Comparison of ENCODE assay signal across 12 cellular contexts in the genomic region with DNA sequence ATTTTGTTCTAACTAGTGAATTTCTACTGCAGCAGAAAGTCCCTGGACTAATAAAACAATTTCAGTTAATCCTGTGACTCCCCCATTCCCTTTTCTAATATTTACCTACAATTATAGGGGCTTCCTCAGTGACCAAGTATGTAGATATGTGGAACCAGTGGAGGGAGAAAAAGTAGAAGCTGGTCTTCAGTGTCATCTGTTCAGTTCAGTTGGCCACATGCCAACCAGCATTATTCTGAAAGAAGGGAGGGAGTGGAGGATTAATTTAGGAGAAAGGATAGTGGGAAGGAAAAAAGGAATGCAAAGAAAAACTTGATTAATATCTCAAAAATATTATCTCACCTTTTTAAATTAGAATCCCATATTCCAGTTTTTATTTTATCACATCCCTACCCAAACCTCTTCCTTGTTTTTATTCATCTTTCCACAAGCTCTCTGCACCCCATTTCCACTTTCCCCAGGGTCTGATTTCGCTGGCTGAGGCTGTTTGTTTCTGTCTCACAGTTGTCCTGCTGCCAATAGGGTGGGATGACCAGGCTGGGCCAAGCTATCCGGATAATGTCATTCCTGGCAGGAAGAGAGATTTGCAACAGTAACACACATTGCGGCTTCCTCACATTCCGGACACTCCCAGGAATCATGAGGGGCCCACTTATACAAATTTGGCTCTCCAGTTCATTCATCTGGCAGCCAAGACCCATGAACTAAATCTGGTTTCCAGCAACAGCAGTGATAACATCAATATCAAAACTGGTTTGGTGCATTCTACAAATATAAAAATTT. TPM values are rescaled to one million over a fixed set of nuclear protein-coding genes. Genes with fewer than 3 reads are reported as not detected.
DNase-seq lines count a peak whose midpoint lies in the region; ATAC-seq and TF ChIP-seq lines count a peak whose summit lies in the region.
"Had no signal": no experiment of that assay in that cellular context is flagged by ENCODE, and none has a peak within 500 bp of the region (broad histone marks: within the 10 kb centered on the region; RNA-seq: fewer than 3 reads in every experiment).

No MANE protein-coding gene starts in this region.

- intact Hi-C loops in cardiac septum (cut with DNase I) = loop anchor here (1.0 kb wide), 1 partner anchor 24 kb away; a partner anchor contains a TSS

- no peaks in the 10 kb centered on the region for H3K36me3 ChIP-seq in HEK293 (ENCODE audit: control insufficient read depth in 2 of 2, insufficient read depth in 1 of 2, low read length in 2 of 2)

- CTCF ChIA-PET in HEK293 (lab: Yijun Ruan, JAX) = no interaction called here

- POLR2A ChIA-PET in HEK293 (lab: Yijun Ruan, JAX) = no interaction called here

- no peak overlapping the region for H3K27ac ChIP-seq in HEK293 (ENCODE audit: extremely low read depth, low read depth, low read length)
- H3K27ac ChIP-seq: parathyroid adenoma had no signal

- H3K4me3 Mint-ChIP-seq in stimulated activated naive B cell treated with anti-CD40 and anti-IgM and Interleukin-4, amounts not matched to agents 10 μg/mL and 1 μg/mL and 100 μg/mL, for 72 hours = no peak overlapping the region
- H3K4me3 Mint-ChIP-seq: activated T-helper 17 cell treated with anti-CD3 and anti-CD28 coated beads, Interleukin-2, amount 50 U/mL, for 72 hours had no signal

- peaks cover 0 to 7% of the 10 kb centered on the region in 2 donors for H3K27me3 Mint-ChIP-seq in stimulated activated naive B cell treated with anti-CD40 and anti-IgM and Interleukin-4, amounts not matched to agents 10 μg/mL and 1 μg/mL and 100 μg/mL, for 72 hours
- H3K27me3 Mint-ChIP-seq: activated T-helper 17 cell treated with anti-CD3 and anti-CD28 coated beads, Interleukin-2, amount 50 U/mL, for 72 hours had no signal

- no peak for TF ChIP-seq CTCF in HEK293 (tag by site-specific recombination; IDR thresholded peaks at IDR 0.05)

- peak; percentile 1 for DNase-seq in SW480 (ENCODE audit: low spot score)
- DNase-seq in cardiac septum (ENCODE audit: low spot score) = peak; percentile 77
- DNase-seq in stromal cell of bone marrow (ENCODE audit: low read depth) = peak; percentile 93
- DNase-seq in COR-L47 (lab: John Stamatoyannopoulos, UW) = no peak
- DNase-seq in stimulated activated naive CD4-positive, alpha-beta T cell (lab: John Stamatoyannopoulos, UW) = no peak
- no peak for DNase-seq in stimulated activated naive B cell treated with anti-CD40 and anti-IgM and Interleukin-4, amounts not matched to agents 10 μg/mL and 1 μg/mL and 100 μg/mL, for 72 hours
- DNase-seq in HuH-7.5 (ENCODE audit: low spot score) = no peak
- DNase-seq: cortex of kidney, NCI-H774 had no signal

- no peak overlapping the region for H3K27ac Mint-ChIP-seq in stimulated activated naive B cell treated with anti-CD40 and anti-IgM and Interleukin-4, amounts not matched to agents 10 μg/mL and 1 μg/mL and 100 μg/mL, for 72 hours
- H3K27ac Mint-ChIP-seq: activated T-helper 17 cell treated with anti-CD3 and anti-CD28 coated beads, Interleukin-2, amount 50 U/mL, for 72 hours had no signal

- no peaks in the 10 kb centered on the region for H3K4me1 ChIP-seq in HEK293 (ENCODE audit: control insufficient read depth, insufficient read depth, low read length)
- H3K4me1 ChIP-seq: parathyroid adenoma had no signal

- H3K4me1 Mint-ChIP-seq in stimulated activated naive B cell treated with anti-CD40 and anti-IgM and Interleukin-4, amounts not matched to agents 10 μg/mL and 1 μg/mL and 100 μg/mL, for 72 hours = peaks cover 0 to 10% of the 10 kb centered on the region in 2 donors

- H3K36me3 Mint-ChIP-seq in stimulated activated naive B cell treated with anti-CD40 and anti-IgM and Interleukin-4, amounts not matched to agents 10 μg/mL and 1 μg/mL and 100 μg/mL, for 72 hours = no peaks in the 10 kb centered on the region

- no peaks in the 10 kb centered on the region for H3K9me3 ChIP-seq in HEK293 (ENCODE audit: control insufficient read depth, insufficient read depth, low read depth, low read length)

- no peak for ATAC-seq in stimulated activated naive B cell treated with anti-CD40 and anti-IgM and Interleukin-4, amounts not matched to agents 10 μg/mL and 1 μg/mL and 100 μg/mL, for 72 hours (replicated peaks)
- ATAC-seq: activated T-helper 17 cell treated with anti-CD3 and anti-CD28 coated beads, Interleukin-2, amount 50 U/mL, for 72 hours had no signal

- H3K9me3 Mint-ChIP-seq in stimulated activated naive B cell treated with anti-CD40 and anti-IgM and Interleukin-4, amounts not matched to agents 10 μg/mL and 1 μg/mL and 100 μg/mL, for 72 hours = no peaks in the 10 kb centered on the region
- H3K9me3 Mint-ChIP-seq: activated T-helper 17 cell treated with anti-CD3 and anti-CD28 coated beads, Interleukin-2, amount 50 U/mL, for 72 hours had no signal

- no peak overlapping the region for H3K4me3 ChIP-seq in HEK293 (ENCODE audit: low read depth, low read length)

TF ChIP-seq in HEK293, 187 proteins besides CTCF, POLR2A, EP300 and RAD21:
- peak; percentile 11; the same call in 1 of the 2 replicates for TF ChIP-seq ZNF830 (tag by site-specific recombination; IDR thresholded peaks at IDR 0.05; ENCODE audit: low read depth)
- no peak for TF ChIP-seq SP3 (tag by site-specific recombination; IDR thresholded peaks at IDR 0.05)

RNA-seq across cellular contexts. Expression of a gene that starts 24.6 kb away (rescaled TPM):
- total RNA-seq in cardiac septum = 54.6 TPM

Comparison
In these comparisons a context has a peak if more than half of its experiments do, and no peak if none do; other contexts are left out.
1. DNase-seq: peak in SW480 (single experiment), cardiac septum (single experiment) and stromal cell of bone marrow (single experiment); none in COR-L47 (single experiment), stimulated activated naive CD4-positive, alpha-beta T cell (0 of 6), stimulated activated naive B cell treated with anti-CD40 and anti-IgM and Interleukin-4, amounts not matched to agents 10 μg/mL and 1 μg/mL and 100 μg/mL, for 72 hours (single experiment) and HuH-7.5 (single experiment).